8 cellular contexts compared by ENCODE assay signal in the genomic region with DNA sequence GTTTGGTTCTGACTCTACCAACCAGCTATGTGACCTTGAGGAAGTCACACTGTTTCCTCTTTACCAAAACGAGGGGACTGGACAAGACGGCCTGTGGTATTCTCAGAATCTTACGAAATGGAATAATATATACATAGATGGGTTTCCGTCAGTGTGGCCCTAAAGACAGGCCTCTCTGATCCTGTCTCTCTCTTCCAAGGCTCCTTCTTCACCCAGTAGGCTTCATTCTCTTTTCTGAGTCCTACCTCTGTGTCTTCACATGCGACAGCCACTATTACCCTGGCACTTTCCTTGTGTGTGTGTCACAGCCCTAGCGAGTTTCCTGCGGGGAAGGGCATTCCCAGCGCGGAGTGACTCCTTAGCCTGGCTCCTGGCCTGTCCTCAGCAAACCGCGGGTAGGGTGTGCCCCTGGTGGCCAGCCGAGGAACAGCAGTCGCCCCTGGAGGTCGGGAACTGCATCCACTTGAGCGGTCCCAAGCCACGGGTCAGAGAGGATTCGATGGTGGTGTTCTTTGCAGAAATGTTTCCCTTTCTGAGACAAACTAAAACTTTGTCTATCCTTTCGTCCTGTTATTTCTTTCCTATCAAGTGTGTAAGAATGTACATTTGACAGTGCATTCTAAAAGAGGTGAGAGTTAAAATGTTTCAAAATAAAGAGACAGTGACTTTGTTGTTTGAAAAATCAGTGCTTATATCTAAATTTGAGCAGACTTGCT.
DNase-seq lines count a peak whose midpoint lies in the region; ATAC-seq, FAIRE-seq and TF ChIP-seq lines count a peak whose summit lies in the region.

No MANE protein-coding gene starts in this region.

- 0 out of 2 replicates have a peak, but pooled peaks cover 4% of the 10 kb centered on the region for H3K4me1 ChIP-seq in PC-3 (ENCODE audit: insufficient read depth, low read length)
- peaks cover 6 to 13% of the 10 kb centered on the region in 2 donors for H3K4me1 ChIP-seq in neuronal stem cell (ENCODE audit: control insufficient read depth in 2 of 2, insufficient read depth in 1 of 2, low read depth in 1 of 2, low read length in 2 of 2)

- no CpG with 5 or more reads among the region's 18 CpGs for WGBS in neuronal stem cell (ENCODE audit: extremely low coverage in 2 of 2, insufficient read length in 2 of 2, insufficient replicate concordance in 1 of 2), 2 donors

- TF ChIP-seq CTCF in GM06990 (IDR thresholded peaks at IDR 0.05; ENCODE audit: insufficient read depth, low read length, poor library complexity, severe bottlenecking) (peak; percentile 78), PC-3 (conservative IDR thresholded peaks at IDR 0.05; ENCODE audit: low read depth, low read length) (peak; percentile 98)

- H3K9me3 Mint-ChIP-seq in activated T-helper 17 cell treated with anti-CD3 and anti-CD28 coated beads, Interleukin-2, amount 50 U/mL, for 72 hours: no peaks in the 10 kb centered on the region

- H2AK5ac ChIP-seq in neuronal stem cell (ENCODE audit: low read depth, low read length): no peak overlapping the region

- no peak overlapping the region for H3K27ac Mint-ChIP-seq in activated T-helper 17 cell treated with anti-CD3 and anti-CD28 coated beads, Interleukin-2, amount 50 U/mL, for 72 hours

- H3K14ac ChIP-seq in neuronal stem cell (ENCODE audit: low read length): no peak overlapping the region

- no peak overlapping the region for H3K18ac ChIP-seq in neuronal stem cell (ENCODE audit: low read length)

- intact Hi-C loops in PC-3 (cut with micrococcal nuclease): loop anchor here (1.0 kb wide), 1 partner anchor 88 kb away; no protein-coding TSS in a partner anchor

- H2BK15ac ChIP-seq in neuronal stem cell (ENCODE audit: low read length): no peak overlapping the region

- no peak for FAIRE-seq in frontal cortex (lab: Jason Lieb, UNC)

- no peak overlapping the region for H4K91ac ChIP-seq in neuronal stem cell (ENCODE audit: low read depth, low read length, poor library complexity)

- peaks cover 26% of the 10 kb centered on the region for H3K27me3 Mint-ChIP-seq in activated T-helper 17 cell treated with anti-CD3 and anti-CD28 coated beads, Interleukin-2, amount 50 U/mL, for 72 hours

- H3K9ac ChIP-seq in PC-3 (ENCODE audit: low read length) (no peak overlapping the region), neuronal stem cell (ENCODE audit: low read depth, low read length, poor library complexity) (no peak overlapping the region)

- DNase-seq in GM06990 (ENCODE audit: extremely low read depth, insufficient read length) (peak; percentile 62), PC-3 (peak; percentile 76), frontal cortex (ENCODE audit: low spot score in 2 of 2) (peak; percentile 24 to 52), neuronal stem cell (ENCODE audit: low spot score) (peak; percentile 69), substantia nigra (lab: John Stamatoyannopoulos, UW) (peak in 48 of 49 donors; percentile 33 to 90 (median 74)), DMS114 treated with DMSO at 0.1 percent for 48 hours (lab: John Stamatoyannopoulos, UW; ENCODE audit: unreplicated experiment) (no peak)

- H3K4me3 ChIP-seq in GM06990 (replicated peaks; ENCODE audit: low read depth, low read length) (no peak overlapping the region), PC-3 (ENCODE audit: low read length) (no peak overlapping the region), neuronal stem cell (ENCODE audit: low read length in 2 of 2) (no peak overlapping the region)

- no peaks in the 10 kb centered on the region for H3K79me2 ChIP-seq in PC-3 (ENCODE audit: low read length)

- H3K36me3 ChIP-seq in GM06990 (ENCODE audit: control insufficient read depth, insufficient read depth, low read length) (peaks cover 2% of the 10 kb centered on the region; the same call in 1 of the 2 replicates), PC-3 (ENCODE audit: low read depth, low read length) (no peaks in the 10 kb centered on the region), neuronal stem cell (replicated peaks in 1 of 2; ENCODE audit: control insufficient read depth in 2 of 2, insufficient read depth in 2 of 2, low read length in 2 of 2) (no peaks in the 10 kb centered on the region)

- H3K27me3 ChIP-seq in GM06990 (replicated peaks; ENCODE audit: control insufficient read depth, insufficient read depth, low read length) (no peaks in the 10 kb centered on the region), PC-3 (ENCODE audit: low read length) (no peaks in the 10 kb centered on the region), neuronal stem cell (ENCODE audit: control insufficient read depth in 3 of 3, insufficient read depth in 3 of 3, low read depth in 1 of 3, low read length in 3 of 3) (no peaks in the 10 kb centered on the region)

- no peak overlapping the region for H3K4ac ChIP-seq in neuronal stem cell (ENCODE audit: low read length)

- no peaks in the 10 kb centered on the region for H3F3A ChIP-seq in PC-3 (ENCODE audit: low read length, unreplicated experiment)

- H3K4me2 ChIP-seq in PC-3 (ENCODE audit: low read length) (no peak overlapping the region), neuronal stem cell (ENCODE audit: insufficient read depth, low read length, poor library complexity, severe bottlenecking) (no peak overlapping the region)

- ATAC-seq in HG02642 (IDR thresholded peaks at IDR 0.05; ENCODE audit: poor library complexity, unreplicated experiment) (peak; percentile 84), PC-3 (peak; percentile 96)
- ATAC-seq in activated T-helper 17 cell treated with anti-CD3 and anti-CD28 coated beads, Interleukin-2, amount 50 U/mL, for 72 hours (replicated peaks): peak; percentile 72

- POLR2A ChIA-PET in PC-3 (lab: Charles Lee; ENCODE audit: unreplicated experiment): no interaction called here

- H2AFZ ChIP-seq in PC-3 (ENCODE audit: low read length): no peak overlapping the region
- H2AFZ ChIP-seq in neuronal stem cell (ENCODE audit: low read length): peak overlapping the region; percentile 65

- no peaks in the 10 kb centered on the region for H3K9me2 ChIP-seq in PC-3 (replicated peaks; ENCODE audit: low read length)

- no peak overlapping the region for H2BK5ac ChIP-seq in neuronal stem cell (ENCODE audit: low read length)

- no TSS peak for BruUV-seq in PC-3 (replicated peaks; lab: Mats Ljungman, UMichigan)

- H2BK120ac ChIP-seq in neuronal stem cell (ENCODE audit: low read depth, low read length): no peak overlapping the region

- H3K4me3 Mint-ChIP-seq in activated T-helper 17 cell treated with anti-CD3 and anti-CD28 coated beads, Interleukin-2, amount 50 U/mL, for 72 hours: no peak overlapping the region

- H3K27ac ChIP-seq in PC-3 (ENCODE audit: low read length) (no peak overlapping the region), neuronal stem cell (replicated peaks; ENCODE audit: low read length) (no peak overlapping the region), substantia nigra (ENCODE audit: low read depth, low read length, poor library complexity, severe bottlenecking) (peak overlapping the region; percentile 44)

- H3K79me1 ChIP-seq in neuronal stem cell (ENCODE audit: low read depth, low read length): no peaks in the 10 kb centered on the region

- H3K36me3 Mint-ChIP-seq in activated T-helper 17 cell treated with anti-CD3 and anti-CD28 coated beads, Interleukin-2, amount 50 U/mL, for 72 hours (ENCODE audit: low read depth): no peaks in the 10 kb centered on the region

- H4K8ac ChIP-seq in neuronal stem cell (ENCODE audit: low read depth, low read length): no peak overlapping the region

- CTCF ChIA-PET in PC-3 (lab: Charles Lee): no interaction called here

- H4K20me1 ChIP-seq in PC-3 (ENCODE audit: low read length): no peaks in the 10 kb centered on the region

- no peak overlapping the region for H3K23ac ChIP-seq in neuronal stem cell (ENCODE audit: low read depth, low read length, poor library complexity)

- no peaks in the 10 kb centered on the region for H3K9me3 ChIP-seq in PC-3 (ENCODE audit: low read length)
- H3K9me3 ChIP-seq in neuronal stem cell (replicated peaks in 1 of 2; ENCODE audit: control insufficient read depth in 2 of 2, insufficient read depth in 1 of 2, low read depth in 1 of 2, low read length in 2 of 2): no peaks in the 10 kb centered on the region

- no peak overlapping the region for H2BK12ac ChIP-seq in neuronal stem cell (ENCODE audit: low read length)

- H3K4me1 Mint-ChIP-seq in activated T-helper 17 cell treated with anti-CD3 and anti-CD28 coated beads, Interleukin-2, amount 50 U/mL, for 72 hours: no peaks in the 10 kb centered on the region
